ENCODE assay signal across 9 cellular contexts in the genomic region with DNA sequence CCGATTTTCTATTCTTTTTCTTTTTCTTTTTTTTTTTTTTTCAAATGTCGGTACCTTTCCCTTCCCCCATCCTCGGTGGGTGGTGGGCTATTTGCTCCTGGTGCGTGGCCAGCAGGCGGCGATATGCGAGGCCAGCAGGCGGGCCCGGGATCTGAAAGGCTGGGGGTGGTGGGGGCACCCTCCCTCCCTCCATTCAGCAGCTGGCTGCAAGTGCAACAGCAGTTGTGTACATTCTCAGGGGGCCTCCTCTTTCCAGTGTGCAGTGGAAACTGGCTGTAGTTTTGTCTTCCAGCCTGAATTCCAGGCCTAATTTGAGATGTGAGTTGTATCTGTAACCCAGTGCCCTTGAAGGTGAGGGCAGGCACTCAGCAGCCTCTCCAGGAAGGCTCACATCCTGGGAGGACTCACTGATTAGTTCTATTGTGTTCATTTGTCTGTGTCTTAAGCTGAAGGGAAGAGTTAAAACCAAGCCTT. TPM values are rescaled to one million over a fixed set of nuclear protein-coding genes. Genes with fewer than 3 reads are reported as not detected.
DNase-seq lines count a peak whose midpoint lies in the region; ATAC-seq and TF ChIP-seq lines count a peak whose summit lies in the region.
"Had no signal": no experiment of that assay in that cellular context is flagged by ENCODE, and none has a peak within 500 bp of the region (broad histone marks: within the 10 kb centered on the region; RNA-seq: fewer than 3 reads in every experiment).

No MANE protein-coding gene starts in this region.

- no peak overlapping the region for H3K27ac ChIP-seq in right atrium auricular region
- H3K27ac ChIP-seq in SJSA1 = no peak overlapping the region; the same call in 1 of the 2 replicates
- H3K27ac ChIP-seq in tibial nerve = peak overlapping the region in 2 of 4 donors; percentile 52 to 83

- peaks cover 15 to 27% of the 10 kb centered on the region in 2 donors for H3K4me1 Mint-ChIP-seq in immature natural killer cell

- no peaks in the 10 kb centered on the region for H3K9me3 ChIP-seq in right atrium auricular region
- H3K9me3 ChIP-seq in SJSA1 (replicated peaks) = no peaks in the 10 kb centered on the region
- no peaks in the 10 kb centered on the region for H3K9me3 ChIP-seq in tibial nerve

- H3K36me3 ChIP-seq in right atrium auricular region = no peaks in the 10 kb centered on the region
- 0 out of 2 replicates have a peak, but pooled peaks cover 4% of the 10 kb centered on the region for H3K36me3 ChIP-seq in SJSA1
- peaks cover 0 to 13% (median 0%) of the 10 kb centered on the region in 3 donors for H3K36me3 ChIP-seq in tibial nerve

- H3K9me3 Mint-ChIP-seq in immature natural killer cell = peaks cover 0 to 2% (median 0%) of the 10 kb centered on the region in 6 donors

- TF ChIP-seq CTCF in right atrium auricular region (IDR thresholded peaks at IDR 0.05) = peak in 1 of 2 donors; percentile 43
- TF ChIP-seq CTCF in tibial nerve (IDR thresholded peaks at IDR 0.05) = peak; percentile 31 to 56 (median 41)

- TF ChIP-seq EP300 in tibial nerve (IDR thresholded peaks at IDR 0.05) = peak in 1 of 2 donors; percentile 30

- H3K4me3 Mint-ChIP-seq in immature natural killer cell = peak overlapping the region in 4 of 5 donors; percentile 44 to 58 (median 52)

- intact Hi-C loops in Right ventricle myocardium inferior (cut with DNase I) = loop anchor here (5.0 to 10.0 kb wide), 2 partner anchors 271 to 544 kb away; no protein-coding TSS in a partner anchor

- H3K27me3 ChIP-seq in right atrium auricular region (peaks cover 0 to 4% of the 10 kb centered on the region in 2 donors), SJSA1 (replicated peaks) (peaks cover 47% of the 10 kb centered on the region), tibial nerve (peaks cover 0 to 45% of the 10 kb centered on the region in 2 donors)

- ATAC-seq in Right ventricle myocardium inferior = no peak
- ATAC-seq in GM19463 (IDR thresholded peaks at IDR 0.05; ENCODE audit: unreplicated experiment) = no peak
- ATAC-seq in GM19023 (IDR thresholded peaks at IDR 0.05; ENCODE audit: unreplicated experiment) = no peak
- ATAC-seq in GM21528 (IDR thresholded peaks at IDR 0.05; ENCODE audit: low FRiP score, unreplicated experiment) = no peak

- 3 to 6% methylated on average over 9 of the region's 9 CpGs for WGBS in tibial nerve, 2 donors

- no peak for TF ChIP-seq POLR2A in tibial nerve (IDR thresholded peaks at IDR 0.05)

- H3K27ac Mint-ChIP-seq in immature natural killer cell = no peak overlapping the region

- H3K4me1 ChIP-seq in right atrium auricular region (peaks cover 0 to 43% of the 10 kb centered on the region in 2 donors), SJSA1 (replicated peaks) (peaks cover 26% of the 10 kb centered on the region), tibial nerve (peaks cover 0 to 51% (median 30%) of the 10 kb centered on the region in 4 donors)

- peaks cover 14 to 21% (median 16%) of the 10 kb centered on the region in 3 donors for H3K27me3 Mint-ChIP-seq in immature natural killer cell (ENCODE audit: low read depth in 3 of 3)

- DNase-seq in Right ventricle myocardium inferior (ENCODE audit: missing footprints) (peak; percentile 68), right atrium auricular region (ENCODE audit: low spot score) (no peak), SJSA1 (ENCODE audit: low read depth in 1 of 2, low spot score in 2 of 2) (peak; percentile 44 to 55), immature natural killer cell (no peak), tibial nerve (ENCODE audit: low spot score in 2 of 2) (no peak)

- no peak overlapping the region for H3K4me3 ChIP-seq in right atrium auricular region
- peak overlapping the region; percentile 39 for H3K4me3 ChIP-seq in SJSA1
- H3K4me3 ChIP-seq in tibial nerve = peak overlapping the region in 2 of 4 donors; percentile 43 to 63

- peaks cover 0 to 1% (median 0%) of the 10 kb centered on the region in 3 donors for H3K36me3 Mint-ChIP-seq in immature natural killer cell

RNA-seq across cellular contexts. Expression of a gene that starts 3.1 kb away (rescaled TPM):
- total RNA-seq in Right ventricle myocardium inferior = 0.54 TPM
- total RNA-seq in right atrium auricular region = under 1 TPM; 0.30 to 0.63 TPM
- total RNA-seq in SJSA1 (2014; rRNA removed; shearing (Covaris generic)) = 1.2 and 3.7 TPM in 2 replicates
- not detected for polyA plus RNA-seq in immature natural killer cell
- 1 to 10 TPM; 4.1 to 9.9 (median 6.9) TPM for total RNA-seq in tibial nerve
- total RNA-seq: renal cortical epithelial cell had no signal

Comparison
In these comparisons a context has a peak if more than half of its experiments do, and no peak if none do; other contexts are left out.
1. DNase-seq: peak in Right ventricle myocardium inferior (single experiment) and SJSA1 (2 of 2); none in right atrium auricular region (single experiment), immature natural killer cell (0 of 3) and tibial nerve (0 of 2).